3 cellular contexts compared by ENCODE assay signal in genomic region chr7:96521068-96521629, GRCh38.
TF ChIP-seq lines count a peak whose summit lies in the region.

No MANE protein-coding gene starts in this region.

TF ChIP-seq in GM23338, 12 proteins besides CTCF, POLR2A, EP300 and RAD21:
- TF ChIP-seq ZNF331 (CRISPR knock-in tag; IDR thresholded peaks at IDR 0.05; ENCODE audit: low read depth) (no peak), NANOG (IDR thresholded peaks at IDR 0.05; ENCODE audit: borderline replicate concordance) (no peak), CREB1 (CRISPR knock-in tag; IDR thresholded peaks at IDR 0.05; ENCODE audit: low read depth) (no peak), EZH2 (IDR thresholded peaks at IDR 0.05; ENCODE audit: low read depth, unreplicated experiment) (no peak), POLR2AphosphoS5 (IDR thresholded peaks at IDR 0.05; ENCODE audit: low read depth) (no peak)
TF ChIP-seq in GM23338: peak in this region for 0.

TF ChIP-seq in SK-N-SH, 30 proteins besides CTCF, POLR2A, EP300 and RAD21:
- peak; percentile 71 for TF ChIP-seq FOXJ3 (CRISPR knock-in tag; IDR thresholded peaks at IDR 0.05)
- no peak for TF ChIP-seq ZBTB33 (IDR thresholded peaks at IDR 0.05; ENCODE audit: borderline replicate concordance, low read depth)
- TF ChIP-seq NFIC (IDR thresholded peaks at IDR 0.05; ENCODE audit: borderline replicate concordance), result no peak
- no peak for TF ChIP-seq MAX (IDR thresholded peaks at IDR 0.05; ENCODE audit: low read depth)
- TF ChIP-seq PBX3 (IDR thresholded peaks at IDR 0.05), result no peak
- peak; percentile 90 for TF ChIP-seq RCOR1 (IDR thresholded peaks at IDR 0.05; ENCODE audit: low read length)
- TF ChIP-seq IRF3 (IDR thresholded peaks at IDR 0.05; ENCODE audit: low read depth, low read length), result no peak
- TF ChIP-seq TAF1 (IDR thresholded peaks at IDR 0.05; ENCODE audit: borderline replicate concordance, low read depth, low read length), result no peak
- no peak for TF ChIP-seq FOSL2 (IDR thresholded peaks at IDR 0.05; ENCODE audit: borderline replicate concordance, low read depth)
- peak; percentile 64; the same call in 1 of the 2 replicates for TF ChIP-seq GATA2 (CRISPR knock-in tag; IDR thresholded peaks at IDR 0.05)
- TF ChIP-seq MEF2A (IDR thresholded peaks at IDR 0.05; ENCODE audit: borderline replicate concordance, low read depth), result no peak
- no peak for TF ChIP-seq TEAD4 (IDR thresholded peaks at IDR 0.05; ENCODE audit: borderline replicate concordance, insufficient read depth)
- TF ChIP-seq TCF12 (IDR thresholded peaks at IDR 0.05), result peak; percentile 28; the same call in 1 of the 2 replicates
- TF ChIP-seq USF1 (IDR thresholded peaks at IDR 0.05; ENCODE audit: borderline replicate concordance, low read depth), result no peak
- TF ChIP-seq JUND (IDR thresholded peaks at IDR 0.05), result no peak
- no peak for TF ChIP-seq ELF1 (IDR thresholded peaks at IDR 0.05)
TF ChIP-seq in SK-N-SH: peak in this region for 4.

TF ChIP-seq in H1, 55 proteins besides CTCF, POLR2A, EP300 and RAD21:
- TF ChIP-seq CHD7 (IDR thresholded peaks at IDR 0.05; ENCODE audit: insufficient replicate concordance, low read length) (no peak), YY1 (IDR thresholded peaks at IDR 0.05; ENCODE audit: low read depth, low read length) (no peak), POLR2AphosphoS5 (IDR thresholded peaks at IDR 0.05; ENCODE audit: low read depth, low read length) (no peak), NRF1 (IDR thresholded peaks at IDR 0.05; ENCODE audit: low read depth, low read length) (no peak), SIX5 (IDR thresholded peaks at IDR 0.05; ENCODE audit: low read depth, low read length) (no peak), BACH1 (IDR thresholded peaks at IDR 0.05; ENCODE audit: low read length) (no peak), MAFK (IDR thresholded peaks at IDR 0.05; ENCODE audit: low read depth, low read length) (no peak), SIN3A (conservative IDR thresholded peaks at IDR 0.05 in 1 of 2, IDR thresholded peaks at IDR 0.05 in 1 of 2; ENCODE audit: low read depth in 1 of 2, low read length in 2 of 2) (no peak), NANOG (IDR thresholded peaks at IDR 0.05; ENCODE audit: insufficient read depth, low read depth, low read length, poor library complexity, severe bottlenecking) (no peak), RBBP5 (IDR thresholded peaks at IDR 0.05; ENCODE audit: borderline replicate concordance, low read depth, low read length) (no peak), HDAC6 (IDR thresholded peaks at IDR 0.05; ENCODE audit: low read depth, low read length) (no peak), POU5F1 (IDR thresholded peaks at IDR 0.05; ENCODE audit: low read depth, low read length) (no peak), TEAD4 (IDR thresholded peaks at IDR 0.05; ENCODE audit: low read depth, low read length) (no peak), SP1 (IDR thresholded peaks at IDR 0.05; ENCODE audit: low read depth, low read length) (no peak), E2F6 (IDR thresholded peaks at IDR 0.05) (no peak)
